10 cellular contexts compared by ENCODE assay signal in the genomic region with DNA sequence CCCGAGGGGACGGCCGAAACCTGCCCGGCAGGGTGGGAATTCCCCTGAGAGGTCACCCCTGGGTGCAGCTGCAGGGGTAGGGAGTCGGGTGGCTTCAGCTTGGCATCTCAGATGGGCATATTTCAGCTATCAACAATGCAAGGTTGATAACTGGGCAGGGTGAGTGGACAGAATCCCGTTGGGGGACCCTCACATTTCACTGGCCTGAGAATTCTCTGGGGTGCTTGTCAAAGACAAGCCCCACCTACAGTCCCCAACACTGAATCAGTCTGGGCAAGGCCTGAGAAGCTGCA. TPM values are rescaled to one million over a fixed set of nuclear protein-coding genes. Genes with fewer than 3 reads are reported as not detected.
DNase-seq lines count a peak whose midpoint lies in the region; ATAC-seq, FAIRE-seq and TF ChIP-seq lines count a peak whose summit lies in the region.
"Had no signal": no experiment of that assay in that cellular context is flagged by ENCODE, and none has a peak within 500 bp of the region (broad histone marks: within the 10 kb centered on the region; RNA-seq: fewer than 3 reads in every experiment).

No MANE protein-coding gene starts in this region.

- ATAC-seq in HG02763 (IDR thresholded peaks at IDR 0.05; ENCODE audit: unreplicated experiment), result no peak
- ATAC-seq: heart left ventricle had no signal

- H3K4me1 ChIP-seq in colonic mucosa (peaks cover 24% of the 10 kb centered on the region), smooth muscle cell (ENCODE audit: low read depth) (peaks cover 14% of the 10 kb centered on the region)

- no peaks in the 10 kb centered on the region for H3F3A ChIP-seq in smooth muscle cell (ENCODE audit: low read depth)

- no peak for TF ChIP-seq CTCF in RWPE1 (conservative IDR thresholded peaks at IDR 0.05; ENCODE audit: low read depth)
- TF ChIP-seq CTCF in colonic mucosa (IDR thresholded peaks at IDR 0.05), result no peak
- no peak for TF ChIP-seq CTCF in smooth muscle cell (IDR thresholded peaks at IDR 0.05; ENCODE audit: borderline replicate concordance, insufficient read depth, poor library complexity, severe bottlenecking)

- peak; percentile 62 for FAIRE-seq in GM12891 (lab: Jason Lieb, UNC)

- TF ChIP-seq POLR2A in GM12891 (IDR thresholded peaks at IDR 0.05; ENCODE audit: low read depth, low read length), result no peak

- peaks cover 49% of the 10 kb centered on the region for H4K20me1 ChIP-seq in smooth muscle cell (ENCODE audit: low read depth)

- H3K9me3 ChIP-seq in colonic mucosa (no peaks in the 10 kb centered on the region), smooth muscle cell (replicated peaks; ENCODE audit: low read depth) (no peaks in the 10 kb centered on the region)
- H3K9me3 ChIP-seq: heart left ventricle had no signal

- H3K27ac ChIP-seq in RWPE1, result peak overlapping the region; percentile 39
- peak overlapping the region; percentile 46 for H3K27ac ChIP-seq in colonic mucosa
- no peak overlapping the region for H3K27ac ChIP-seq in smooth muscle cell (ENCODE audit: low read depth)

- WGBS in smooth muscle cell (ENCODE audit: low lambda C conversion rate), result 77% methylated on average over 6 of the region's 6 CpGs

- intact Hi-C loops in colonic mucosa (cut with DNase I), result no loop called here

- H3K79me2 ChIP-seq in smooth muscle cell (ENCODE audit: low read depth), result peaks cover 69% of the 10 kb centered on the region

- peak overlapping the region; percentile 99 for H3K4me2 ChIP-seq in smooth muscle cell

- CTCF ChIA-PET in RWPE1 (lab: Yijun Ruan, JAX), result interaction anchor here (1.5 kb wide), 1 partner anchor 94 kb away, joined by 9 read pairs; no protein-coding TSS in a partner anchor

- H3K27me3 ChIP-seq in colonic mucosa (no peaks in the 10 kb centered on the region), smooth muscle cell (ENCODE audit: low read depth) (no peaks in the 10 kb centered on the region)

- POLR2A ChIA-PET in RWPE1 (lab: Yijun Ruan, JAX; ENCODE audit: low non-redundant PET), result no interaction called here

- H3K36me3 ChIP-seq in colonic mucosa, result no peaks in the 10 kb centered on the region
- no peaks in the 10 kb centered on the region for H3K36me3 ChIP-seq in smooth muscle cell (ENCODE audit: low read depth)

- DNase-seq in GM12891 (ENCODE audit: insufficient read length, low spot score), result no peak
- DNase-seq in RWPE1 (ENCODE audit: low spot score), result no peak
- DNase-seq in colonic mucosa, result peak; percentile 52
- no peak for DNase-seq in smooth muscle cell (lab: John Stamatoyannopoulos, UW; ENCODE audit: unreplicated experiment)
- DNase-seq in cerebellar cortex (ENCODE audit: low spot score), result no peak
- no peak for DNase-seq in iPS-NIHi7 (ENCODE audit: extremely low spot score)
- DNase-seq: heart left ventricle, mammary epithelial cell, NCI-H1092 had no signal

- no peak overlapping the region for H3K4me3 ChIP-seq in colonic mucosa
- no peak overlapping the region for H3K4me3 ChIP-seq in smooth muscle cell

- no peak overlapping the region for H2AFZ ChIP-seq in smooth muscle cell (ENCODE audit: low read depth)

- peak overlapping the region; percentile 26 to 38 for H3K9ac ChIP-seq in colonic mucosa (ENCODE audit: low read depth in 2 of 2, low read length in 2 of 2)
- H3K9ac ChIP-seq in smooth muscle cell (ENCODE audit: low read depth), result no peak overlapping the region

TF ChIP-seq in GM12891, 5 proteins besides CTCF, POLR2A, EP300 and RAD21:
- TF ChIP-seq POLR2AphosphoS5 (IDR thresholded peaks at IDR 0.05; ENCODE audit: low read depth, low read length) (no peak), SPI1 (IDR thresholded peaks at IDR 0.05; ENCODE audit: low read depth, low read length) (no peak), POU2F2 (IDR thresholded peaks at IDR 0.05; ENCODE audit: low read depth, low read length) (no peak), TAF1 (IDR thresholded peaks at IDR 0.05; ENCODE audit: low read depth, low read length) (no peak), PAX5 (IDR thresholded peaks at IDR 0.05; ENCODE audit: insufficient read depth, low read length, severe bottlenecking) (no peak)

RNA-seq across cellular contexts. Expression of a gene that starts 3.2 kb away (rescaled TPM):
- 293 TPM for polyA plus RNA-seq in GM12891 (2012; ENCODE audit: low read depth, missing spikeins)
- total RNA-seq in colonic mucosa, result 10 to 100 TPM; 17.8 to 23.6 TPM
- total RNA-seq in smooth muscle cell, result 72.5 and 81.1 TPM in 2 replicates
- polyA plus RNA-seq in smooth muscle cell, result 31.6 and 40.2 TPM in 2 replicates

RNA-seq across cellular contexts. Expression of a gene that starts 57.5 kb away (rescaled TPM):
- 75.6 TPM for polyA plus RNA-seq in GM12891 (2012; ENCODE audit: low read depth, missing spikeins)
- total RNA-seq in colonic mucosa (100 to 1,000 TPM; 104 to 126 TPM), smooth muscle cell (117 and 118 TPM in 2 replicates)
- polyA plus RNA-seq in smooth muscle cell, result 40.0 and 53.6 TPM in 2 replicates
